In genomic region chr1:229436178-229436577, GRCh38 we compare ENCODE assay signal across 22 cellular contexts. TPM values are rescaled to one million over a fixed set of nuclear protein-coding genes. Genes with fewer than 3 reads are reported as not detected.
"Had no signal": no experiment of that assay in that cellular context is flagged by ENCODE, and none has a peak within 500 bp of the region (broad histone marks: within the 10 kb centered on the region; RNA-seq: fewer than 3 reads in every experiment).

No MANE protein-coding gene starts in this region.

- H3K4me3 Mint-ChIP-seq: activated CD4-positive, alpha-beta T cell treated with anti-CD3 and anti-CD28 coated beads, Interleukin-2, amount 10 ng/mL, durations not matched to agents 7 days and 5 days; activated CD8-positive, alpha-beta memory T cell treated with anti-CD3 and anti-CD28 coated beads, Interleukin-2, amount 10 ng/mL, durations not matched to agents 7 days and 5 days; activated CD8-positive, alpha-beta T cell treated with anti-CD3 and anti-CD28 coated beads for 36 hours; activated T-helper 17 cell treated with anti-CD3 and anti-CD28 coated beads, Interleukin-2, amount 50 U/mL, for 72 hours; naive thymus-derived CD8-positive, alpha-beta T cell; stimulated activated naive CD8-positive, alpha-beta T cell treated with anti-CD3 and anti-CD28 coated beads, Interleukin-15, amount 100 ng/mL, for 72 hours had no signal

- H3K27ac Mint-ChIP-seq: activated CD4-positive, alpha-beta T cell treated with anti-CD3 and anti-CD28 coated beads, Interleukin-2, amount 10 ng/mL, durations not matched to agents 7 days and 5 days; activated CD8-positive, alpha-beta memory T cell treated with anti-CD3 and anti-CD28 coated beads, Interleukin-2, amount 10 ng/mL, durations not matched to agents 7 days and 5 days; activated CD8-positive, alpha-beta T cell treated with anti-CD3 and anti-CD28 coated beads for 36 hours; activated naive CD4-positive, alpha-beta T cell treated with anti-CD3 and anti-CD28 coated beads, Interleukin-2, amount 50 U/mL, for 72 hours; activated T-helper 17 cell treated with anti-CD3 and anti-CD28 coated beads, Interleukin-2, amount 50 U/mL, for 72 hours; naive thymus-derived CD8-positive, alpha-beta T cell; stimulated activated naive CD8-positive, alpha-beta T cell treated with anti-CD3 and anti-CD28 coated beads, Interleukin-15, amount 100 ng/mL, for 72 hours had no signal

- ATAC-seq: activated CD4-positive, CD25-positive, alpha-beta regulatory T cell treated with anti-CD3 and anti-CD28 coated beads, Interleukin-2, amount 50 U/mL, for 24 hours; activated CD8-positive, alpha-beta memory T cell treated with anti-CD3 and anti-CD28 coated beads, Interleukin-2, amount 10 ng/mL, durations not matched to agents 7 days and 5 days; activated CD8-positive, alpha-beta T cell treated with anti-CD3 and anti-CD28 coated beads for 36 hours; activated naive CD4-positive, alpha-beta T cell treated with anti-CD3 and anti-CD28 coated beads, Interleukin-2, amount 50 U/mL, for 72 hours; activated T-helper 17 cell treated with anti-CD3 and anti-CD28 coated beads, Interleukin-2, amount 50 U/mL, for 72 hours; lower lobe of right lung; naive thymus-derived CD8-positive, alpha-beta T cell; right cardiac atrium; stimulated activated naive CD8-positive, alpha-beta T cell treated with anti-CD3 and anti-CD28 coated beads, Interleukin-15, amount 100 ng/mL, for 72 hours had no signal

- DNase-seq: activated CD4-positive, alpha-beta T cell treated with anti-CD3 and anti-CD28 coated beads, Interleukin-2, amount 10 ng/mL, durations not matched to agents 7 days and 5 days; activated CD8-positive, alpha-beta memory T cell treated with anti-CD3 and anti-CD28 coated beads, Interleukin-2, amount 10 ng/mL, durations not matched to agents 7 days and 5 days; activated CD8-positive, alpha-beta T cell treated with anti-CD3 and anti-CD28 coated beads for 36 hours; activated T-cell treated with anti-CD3 and anti-CD28 coated beads, Interleukin-2, amount 50 U/mL, for 1 hour; aorta; kidney; lower lobe of right lung; mesendoderm; naive thymus-derived CD8-positive, alpha-beta T cell; right cardiac atrium; stimulated activated CD4-positive, alpha-beta T cell treated with anti-CD3 and anti-CD28 coated beads, Interleukin-1b, Interleukin-23, amount 100 ng/mL, for 48 hours; stimulated activated naive CD8-positive, alpha-beta T cell treated with anti-CD3 and anti-CD28 coated beads, Interleukin-15, amount 100 ng/mL, for 72 hours; T-helper 2 cell; tibial artery had no signal

- H3K9me3 Mint-ChIP-seq: activated CD8-positive, alpha-beta T cell treated with anti-CD3 and anti-CD28 coated beads for 36 hours; activated naive CD4-positive, alpha-beta T cell treated with anti-CD3 and anti-CD28 coated beads, Interleukin-2, amount 50 U/mL, for 72 hours; activated T-helper 17 cell treated with anti-CD3 and anti-CD28 coated beads, Interleukin-2, amount 50 U/mL, for 72 hours; stimulated activated naive CD8-positive, alpha-beta T cell treated with anti-CD3 and anti-CD28 coated beads, Interleukin-15, amount 100 ng/mL, for 72 hours had no signal

- H3K27ac ChIP-seq: lower lobe of right lung, skin epidermis, tibial artery had no signal

- H3K4me3 ChIP-seq: lower lobe of right lung, skin epidermis, tibial artery had no signal

- H3K9me3 ChIP-seq: lower lobe of right lung, tibial artery had no signal

RNA-seq across cellular contexts. Expression of gene ACTA1, which starts 2.3 kb away (rescaled TPM):
- total RNA-seq: activated CD4-positive, alpha-beta T cell treated with anti-CD3 and anti-CD28 coated beads, Interleukin-2, amount 10 ng/mL, durations not matched to agents 7 days and 5 days; activated CD8-positive, alpha-beta memory T cell treated with anti-CD3 and anti-CD28 coated beads, Interleukin-2, amount 10 ng/mL, durations not matched to agents 7 days and 5 days; activated CD8-positive, alpha-beta T cell treated with anti-CD3 and anti-CD28 coated beads for 36 hours; activated naive CD4-positive, alpha-beta T cell treated with anti-CD3 and anti-CD28 coated beads, Interleukin-2, amount 50 U/mL, for 72 hours; activated T-helper 17 cell treated with anti-CD3 and anti-CD28 coated beads, Interleukin-2, amount 50 U/mL, for 72 hours; epithelial cell of proximal tubule; fibroblast of villous mesenchyme; kidney; osteocyte; pulmonary artery endothelial cell had no signal
- polyA plus RNA-seq: naive thymus-derived CD8-positive, alpha-beta T cell had no signal
